ENCODE assay signal across 1 cellular context in the genomic region with DNA sequence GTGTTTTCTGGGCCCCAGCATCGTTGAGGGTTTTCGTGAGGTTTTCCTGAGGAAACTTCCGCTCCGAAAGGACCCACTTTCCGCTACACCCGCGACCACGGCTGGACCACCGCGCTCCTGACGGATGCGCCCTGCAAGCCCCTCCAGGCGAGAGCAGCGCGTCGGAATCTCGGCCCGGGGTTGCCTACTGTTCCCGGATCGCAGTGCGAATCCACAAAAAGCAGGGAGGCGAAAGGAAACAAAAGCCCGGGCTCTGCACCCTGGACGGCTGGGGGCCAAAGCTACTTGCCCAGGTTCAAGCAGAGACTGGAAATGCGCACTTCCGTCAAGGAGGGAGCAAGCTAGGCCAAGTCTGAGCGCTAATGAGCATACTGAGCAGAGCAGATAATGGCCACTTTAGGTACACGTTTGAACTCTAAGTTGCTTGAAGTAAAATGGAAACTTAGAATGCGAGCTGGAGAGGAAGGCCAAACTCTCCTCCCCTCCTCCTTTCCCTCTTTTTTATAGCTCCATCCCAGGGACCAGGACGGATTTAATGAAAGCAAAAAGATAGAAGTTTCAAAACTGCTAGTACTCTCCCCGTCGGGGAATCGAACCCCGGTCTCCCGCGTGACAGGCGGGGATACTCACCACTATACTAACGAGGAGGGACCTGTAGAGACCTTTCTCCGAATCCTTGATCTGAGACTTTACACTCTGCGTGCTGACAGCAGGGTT.
TF ChIP-seq lines count a peak whose summit lies in the region.

No MANE protein-coding gene starts in this region.

TF ChIP-seq in HepG2, 621 proteins besides CTCF, POLR2A, EP300 and RAD21 (continued from another document and continues in another):
- TF ChIP-seq DBP (CRISPR knock-in tag; IDR thresholded peaks at IDR 0.05; ENCODE audit: not compliant biosample characterization) (no peak), NFYC (CRISPR knock-in tag; IDR thresholded peaks at IDR 0.05) (no peak), ZKSCAN5 (CRISPR knock-in tag; IDR thresholded peaks at IDR 0.05) (no peak), NCOA1 (CRISPR knock-in tag; IDR thresholded peaks at IDR 0.05) (0 out of 2 replicates have a peak, but pooled peaks have one; percentile 31), FOXO4 (CRISPR knock-in tag; conservative IDR thresholded peaks at IDR 0.05) (no peak), ARHGAP35 (CRISPR knock-in tag; IDR thresholded peaks at IDR 0.05; ENCODE audit: borderline replicate concordance) (no peak), TCF12 (IDR thresholded peaks at IDR 0.05) (no peak), TCF12 (CRISPR knock-in tag; IDR thresholded peaks at IDR 0.05) (no peak), FOXC1 (CRISPR knock-in tag; IDR thresholded peaks at IDR 0.05; ENCODE audit: borderline replicate concordance) (peak; percentile 45), YY1 (IDR thresholded peaks at IDR 0.05; ENCODE audit: insufficient read depth, insufficient replicate concordance, low read depth, low read length) (no peak), TEAD2 (CRISPR knock-in tag; IDR thresholded peaks at IDR 0.05) (no peak), MAZ (IDR thresholded peaks at IDR 0.05; ENCODE audit: borderline replicate concordance, low read depth, low read length) (no peak), MAZ (CRISPR knock-in tag; IDR thresholded peaks at IDR 0.05; ENCODE audit: low read depth) (no peak), SOX6 (IDR thresholded peaks at IDR 0.05) (no peak), SOX6 (CRISPR knock-in tag; IDR thresholded peaks at IDR 0.05) (no peak; the same call in 1 of the 2 replicates), ZNF33B (CRISPR knock-in tag; IDR thresholded peaks at IDR 0.05) (no peak), MLXIP (CRISPR knock-in tag; IDR thresholded peaks at IDR 0.05; ENCODE audit: borderline replicate concordance) (no peak), ZNF747 (CRISPR knock-in tag; IDR thresholded peaks at IDR 0.05; ENCODE audit: borderline replicate concordance) (no peak), SSRP1 (CRISPR knock-in tag; IDR thresholded peaks at IDR 0.05) (no peak), ZNF672 (CRISPR knock-in tag; IDR thresholded peaks at IDR 0.05) (no peak), FOXA1 (IDR thresholded peaks at IDR 0.05) (no peak), FOXA1 (CRISPR knock-in tag; IDR thresholded peaks at IDR 0.05) (no peak), CHCHD3 (CRISPR knock-in tag; IDR thresholded peaks at IDR 0.05) (no peak), ZFP82 (CRISPR knock-in tag; IDR thresholded peaks at IDR 0.05; ENCODE audit: borderline replicate concordance) (0 out of 2 replicates have a peak, but pooled peaks have one; percentile 3), HOXA5 (CRISPR knock-in tag; IDR thresholded peaks at IDR 0.05) (peak; percentile 33; the same call in 1 of the 2 replicates), MEIS2 (CRISPR knock-in tag; IDR thresholded peaks at IDR 0.05) (no peak), ZNF790 (CRISPR knock-in tag; IDR thresholded peaks at IDR 0.05; ENCODE audit: borderline replicate concordance) (no peak), THAP7 (CRISPR knock-in tag; IDR thresholded peaks at IDR 0.05) (no peak), ADNP (CRISPR knock-in tag; IDR thresholded peaks at IDR 0.05) (no peak), ZNF557 (CRISPR knock-in tag; IDR thresholded peaks at IDR 0.05) (0 out of 2 replicates have a peak, but pooled peaks have one; percentile 64), SALL1 (CRISPR knock-in tag; IDR thresholded peaks at IDR 0.05) (no peak; the same call in none of the 2 replicates), SP4 (CRISPR knock-in tag; IDR thresholded peaks at IDR 0.05) (no peak), GMEB1 (CRISPR knock-in tag; IDR thresholded peaks at IDR 0.05; ENCODE audit: borderline replicate concordance) (no peak), ZNF761 (CRISPR knock-in tag; conservative IDR thresholded peaks at IDR 0.05) (no peak; the same call in 1 of the 2 replicates), SNAPC2 (CRISPR knock-in tag; IDR thresholded peaks at IDR 0.05) (no peak), GATAD1 (CRISPR knock-in tag; IDR thresholded peaks at IDR 0.05) (no peak), ZNF687 (CRISPR knock-in tag; IDR thresholded peaks at IDR 0.05) (peak; percentile 65), IKZF1 (IDR thresholded peaks at IDR 0.05) (no peak), ISX (CRISPR knock-in tag; conservative IDR thresholded peaks at IDR 0.05) (0 out of 2 replicates have a peak, but pooled peaks have one; percentile 26), BRD4 (CRISPR knock-in tag; IDR thresholded peaks at IDR 0.05) (no peak)
- TF ChIP-seq, protein P1, sequence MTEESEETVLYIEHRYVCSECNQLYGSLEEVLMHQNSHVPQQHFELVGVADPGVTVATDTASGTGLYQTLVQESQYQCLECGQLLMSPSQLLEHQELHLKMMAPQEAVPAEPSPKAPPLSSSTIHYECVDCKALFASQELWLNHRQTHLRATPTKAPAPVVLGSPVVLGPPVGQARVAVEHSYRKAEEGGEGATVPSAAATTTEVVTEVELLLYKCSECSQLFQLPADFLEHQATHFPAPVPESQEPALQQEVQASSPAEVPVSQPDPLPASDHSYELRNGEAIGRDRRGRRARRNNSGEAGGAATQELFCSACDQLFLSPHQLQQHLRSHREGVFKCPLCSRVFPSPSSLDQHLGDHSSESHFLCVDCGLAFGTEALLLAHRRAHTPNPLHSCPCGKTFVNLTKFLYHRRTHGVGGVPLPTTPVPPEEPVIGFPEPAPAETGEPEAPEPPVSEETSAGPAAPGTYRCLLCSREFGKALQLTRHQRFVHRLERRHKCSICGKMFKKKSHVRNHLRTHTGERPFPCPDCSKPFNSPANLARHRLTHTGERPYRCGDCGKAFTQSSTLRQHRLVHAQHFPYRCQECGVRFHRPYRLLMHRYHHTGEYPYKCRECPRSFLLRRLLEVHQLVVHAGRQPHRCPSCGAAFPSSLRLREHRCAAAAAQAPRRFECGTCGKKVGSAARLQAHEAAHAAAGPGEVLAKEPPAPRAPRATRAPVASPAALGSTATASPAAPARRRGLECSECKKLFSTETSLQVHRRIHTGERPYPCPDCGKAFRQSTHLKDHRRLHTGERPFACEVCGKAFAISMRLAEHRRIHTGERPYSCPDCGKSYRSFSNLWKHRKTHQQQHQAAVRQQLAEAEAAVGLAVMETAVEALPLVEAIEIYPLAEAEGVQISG (CRISPR knock-in tag; IDR thresholded peaks at IDR 0.05) = no peak
- TF ChIP-seq, protein P2, sequence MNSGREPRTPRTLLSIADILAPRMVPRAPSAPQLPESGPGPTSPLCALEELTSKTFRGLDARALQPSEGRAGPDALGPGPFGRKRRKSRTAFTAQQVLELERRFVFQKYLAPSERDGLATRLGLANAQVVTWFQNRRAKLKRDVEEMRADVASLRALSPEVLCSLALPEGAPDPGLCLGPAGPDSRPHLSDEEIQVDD (CRISPR knock-in tag; IDR thresholded peaks at IDR 0.05; ENCODE audit: borderline replicate concordance) = no peak
- TF ChIP-seq, protein P3, sequence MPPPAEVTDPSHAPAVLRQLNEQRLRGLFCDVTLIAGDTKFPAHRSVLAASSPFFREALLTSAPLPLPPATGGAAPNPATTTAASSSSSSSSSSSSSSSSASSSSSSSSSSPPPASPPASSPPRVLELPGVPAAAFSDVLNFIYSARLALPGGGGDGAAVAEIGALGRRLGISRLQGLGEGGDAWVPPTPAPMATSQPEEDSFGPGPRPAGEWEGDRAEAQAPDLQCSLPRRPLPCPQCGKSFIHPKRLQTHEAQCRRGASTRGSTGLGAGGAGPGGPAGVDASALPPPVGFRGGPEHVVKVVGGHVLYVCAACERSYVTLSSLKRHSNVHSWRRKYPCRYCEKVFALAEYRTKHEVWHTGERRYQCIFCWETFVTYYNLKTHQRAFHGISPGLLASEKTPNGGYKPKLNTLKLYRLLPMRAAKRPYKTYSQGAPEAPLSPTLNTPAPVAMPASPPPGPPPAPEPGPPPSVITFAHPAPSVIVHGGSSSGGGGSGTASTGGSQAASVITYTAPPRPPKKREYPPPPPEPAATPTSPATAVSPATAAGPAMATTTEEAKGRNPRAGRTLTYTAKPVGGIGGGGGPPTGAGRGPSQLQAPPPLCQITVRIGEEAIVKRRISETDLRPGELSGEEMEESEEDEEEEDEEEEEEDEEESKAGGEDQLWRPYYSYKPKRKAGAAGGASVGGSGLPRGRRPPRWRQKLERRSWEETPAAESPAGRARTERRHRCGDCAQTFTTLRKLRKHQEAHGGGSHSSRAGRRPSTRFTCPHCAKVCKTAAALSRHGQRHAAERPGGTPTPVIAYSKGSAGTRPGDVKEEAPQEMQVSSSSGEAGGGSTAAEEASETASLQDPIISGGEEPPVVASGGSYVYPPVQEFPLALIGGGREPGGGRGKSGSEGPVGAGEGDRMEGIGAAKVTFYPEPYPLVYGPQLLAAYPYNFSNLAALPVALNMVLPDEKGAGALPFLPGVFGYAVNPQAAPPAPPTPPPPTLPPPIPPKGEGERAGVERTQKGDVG (CRISPR knock-in tag; IDR thresholded peaks at IDR 0.05; ENCODE audit: borderline replicate concordance) = no peak
